Comparison of ENCODE assay signal across 13 cellular contexts in genomic region chr5:90878549-90879196, GRCh38.
A peak's percentile ranks its signal among the peaks of the same experiment; 100 is the strongest.
DNase-seq lines count a peak whose midpoint lies in the region; ATAC-seq, FAIRE-seq and TF ChIP-seq lines count a peak whose summit lies in the region.
"Had no signal": no experiment of that assay in that cellular context is flagged by ENCODE, and none has a peak within 500 bp of the region (broad histone marks: within the 10 kb centered on the region; RNA-seq: fewer than 3 reads in every experiment).

No MANE protein-coding gene starts in this region.

- CTCF ChIA-PET in RWPE1 (lab: Yijun Ruan, JAX) = interaction anchor here (0.5 kb wide), 1 partner anchor 387 kb away, joined by 4 read pairs; no protein-coding TSS in a partner anchor

- ATAC-seq in HG02884 (IDR thresholded peaks at IDR 0.05; ENCODE audit: unreplicated experiment) = no peak

- no peak overlapping the region for H3K4me3 Mint-ChIP-seq in nephron progenitor cell
- no peak overlapping the region for H3K4me3 Mint-ChIP-seq in glutamatergic neuron (ENCODE audit: unreplicated experiment)
- H3K4me3 Mint-ChIP-seq: stimulated activated naive CD8-positive, alpha-beta T cell treated with anti-CD3 and anti-CD28 coated beads, Interleukin-15, Interleukin-2, amounts not matched to agents 100 ng/mL and 50 ng/mL, for 24 hours had no signal

- H3K4me1 Mint-ChIP-seq in nephron progenitor cell (peaks cover 12% of the 10 kb centered on the region), glutamatergic neuron (ENCODE audit: low read depth, unreplicated experiment) (no peaks in the 10 kb centered on the region)

- H3K9me3 Mint-ChIP-seq in nephron progenitor cell = no peaks in the 10 kb centered on the region
- H3K9me3 Mint-ChIP-seq in glutamatergic neuron (ENCODE audit: unreplicated experiment) = no peaks in the 10 kb centered on the region
- H3K9me3 Mint-ChIP-seq: stimulated activated naive CD8-positive, alpha-beta T cell treated with anti-CD3 and anti-CD28 coated beads, Interleukin-15, Interleukin-2, amounts not matched to agents 100 ng/mL and 50 ng/mL, for 24 hours had no signal

- H3K27me3 Mint-ChIP-seq in nephron progenitor cell (ENCODE audit: low read depth, poor library complexity) = no peaks in the 10 kb centered on the region
- H3K27me3 Mint-ChIP-seq in glutamatergic neuron (ENCODE audit: unreplicated experiment) = no peaks in the 10 kb centered on the region

- no peak for TF ChIP-seq CTCF in D721Med (IDR thresholded peaks at IDR 0.05; ENCODE audit: insufficient read depth, missing control alignments)
- no peak for TF ChIP-seq CTCF in RWPE1 (conservative IDR thresholded peaks at IDR 0.05; ENCODE audit: low read depth)
- no peak for TF ChIP-seq CTCF in fibroblast of villous mesenchyme (IDR thresholded peaks at IDR 0.05; ENCODE audit: insufficient read depth, low read depth, low read length)
- TF ChIP-seq CTCF in nephron progenitor cell (IDR thresholded peaks at IDR 0.05) = no peak
- TF ChIP-seq CTCF in glutamatergic neuron (IDR thresholded peaks at IDR 0.05; ENCODE audit: partially characterized antibody, unreplicated experiment) = no peak

- peak; percentile 87 for FAIRE-seq in D721Med (lab: Jason Lieb, UNC)
- FAIRE-seq: islet of Langerhans had no signal

- DNase-seq in D721Med (ENCODE audit: insufficient read length, low spot score) (no peak), RWPE1 (ENCODE audit: low spot score) (peak; percentile 32), fibroblast of villous mesenchyme (ENCODE audit: low read depth) (peak; percentile 6), nephron progenitor cell (no peak), NCI-H2196 (lab: John Stamatoyannopoulos, UW; ENCODE audit: unreplicated experiment) (no peak), glutamatergic neuron (no peak)
- DNase-seq in stimulated activated CD8-positive, alpha-beta memory T cell treated with anti-CD3 and anti-CD28 coated beads, Interleukin-4, amount 100 ng/mL, for 48 hours = no peak
- DNase-seq: NCI-H1694 treated with DMSO at 0.1 percent for 48 hours had no signal

- peaks cover 18% of the 10 kb centered on the region for H3K36me3 Mint-ChIP-seq in nephron progenitor cell (ENCODE audit: low read depth)
- no peaks in the 10 kb centered on the region for H3K36me3 Mint-ChIP-seq in glutamatergic neuron (ENCODE audit: unreplicated experiment)

- H3K27ac ChIP-seq in RWPE1 = no peak overlapping the region
- H3K27ac ChIP-seq: SK-N-MC had no signal

- no peak overlapping the region for H3K4me3 ChIP-seq in fibroblast of villous mesenchyme (ENCODE audit: low read depth, low read length)
- H3K4me3 ChIP-seq: BLaER1 treated with 17β-estradiol and CSF1 and Interleukin-3, amounts not matched to agents 10 nM and 100 nM; SK-N-MC had no signal

- H3K27ac Mint-ChIP-seq in nephron progenitor cell = peak overlapping the region; percentile 69
- H3K27ac Mint-ChIP-seq in glutamatergic neuron (ENCODE audit: unreplicated experiment) = no peak overlapping the region
- H3K27ac Mint-ChIP-seq: stimulated activated naive CD8-positive, alpha-beta T cell treated with anti-CD3 and anti-CD28 coated beads, Interleukin-15, Interleukin-2, amounts not matched to agents 100 ng/mL and 50 ng/mL, for 24 hours had no signal

- POLR2A ChIA-PET in RWPE1 (lab: Yijun Ruan, JAX; ENCODE audit: low non-redundant PET) = no interaction called here

Comparison
In these comparisons a context has a peak if more than half of its experiments do, and no peak if none do; other contexts are left out.
1. DNase-seq: peak in RWPE1 (single experiment) and fibroblast of villous mesenchyme (single experiment); none in D721Med (single experiment), nephron progenitor cell (single experiment), NCI-H2196 (single experiment), stimulated activated CD8-positive, alpha-beta memory T cell treated with anti-CD3 and anti-CD28 coated beads, Interleukin-4, amount 100 ng/mL, for 48 hours (single experiment) and glutamatergic neuron (single experiment).